ENCODE assay signal across 29 cellular contexts in the genomic region with DNA sequence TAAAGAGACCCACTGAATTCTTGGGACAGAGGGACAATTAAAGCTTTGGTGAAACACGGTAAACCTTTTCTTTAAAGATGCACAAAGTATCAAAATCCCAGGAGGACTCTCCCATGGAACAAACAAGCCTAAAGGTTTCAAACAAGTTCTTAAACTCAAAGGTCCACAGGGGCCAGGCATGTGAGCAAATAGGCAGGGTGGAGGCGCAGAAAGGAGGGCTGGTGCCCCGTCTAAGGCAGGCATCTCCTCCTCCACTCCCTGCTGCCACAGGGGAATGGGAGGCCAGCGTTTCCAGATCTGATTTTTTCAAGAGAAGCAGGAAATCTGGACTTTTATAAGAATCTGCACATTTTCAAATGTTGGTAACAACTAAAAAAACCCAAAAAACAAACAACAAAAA. TPM values are rescaled to one million over a fixed set of nuclear protein-coding genes. Genes with fewer than 3 reads are reported as not detected.
"Had no signal": no experiment of that assay in that cellular context is flagged by ENCODE, and none has a peak within 500 bp of the region (broad histone marks: within the 10 kb centered on the region; RNA-seq: fewer than 3 reads in every experiment).

No MANE protein-coding gene starts in this region.

- ATAC-seq: activated CD8-positive, alpha-beta T cell treated with anti-CD3 and anti-CD28 coated beads, Interleukin-2, amount 10 ng/mL, durations not matched to agents 7 days and 5 days; T-helper 17 cell; WTC11 had no signal

- DNase-seq: activated CD4-positive, alpha-beta T cell treated with anti-CD3 and anti-CD28 coated beads for 48 hours; activated CD4-positive, alpha-beta T cell treated with anti-CD3 and anti-CD28 coated beads, Interleukin-2, amount 50 U/mL, for 4 hours; activated CD4-positive, CD25-positive, alpha-beta regulatory T cell treated with anti-CD3 and anti-CD28 coated beads, Interleukin-2, amount 50 U/mL, for 72 hours; activated CD8-positive, alpha-beta memory T cell treated with anti-CD3 and anti-CD28 coated beads, Interleukin-2, amount 50 U/mL, for 48 hours; activated CD8-positive, alpha-beta T cell treated with anti-CD3 and anti-CD28 coated beads, Interleukin-2, amount 10 ng/mL, durations not matched to agents 7 days and 5 days; activated naive CD4-positive, alpha-beta T cell treated with anti-CD3 and anti-CD28 coated beads, Interleukin-2, amount 50 U/mL, for 16 hours; activated naive CD8-positive, alpha-beta T cell treated with anti-CD3 and anti-CD28 coated beads, Interleukin-2, amount 10 ng/mL, durations not matched to agents 7 days and 5 days; activated T-cell treated with anti-CD3 and anti-CD28 coated beads, Interleukin-2, amount 50 U/mL, for 1 hour; MG63; MV-4-11; NCI-H1092 treated with DMSO at 0.1 percent for 48 hours; NCI-H1417 treated with DMSO at 0.1 percent for 48 hours; NCI-H1694; NCI-H2029; NCI-H2107; NCI-H2171 treated with DMSO at 0.1 percent for 48 hours; NCI-H226; NCI-H526 treated with DMSO at 0.1 percent for 48 hours; NCI-H82; SHP77; T-helper 17 cell; T-helper 9 cell had no signal

- H3K36me3 ChIP-seq: breast epithelium, MG63, SJSA1 had no signal

- H3K4me3 ChIP-seq: breast epithelium, MG63, SJSA1 had no signal

- H3K27ac ChIP-seq: KMS-11, SJSA1 had no signal

- H3K27me3 ChIP-seq: breast epithelium, MG63, SJSA1 had no signal

- H3K4me1 ChIP-seq: SJSA1 had no signal

- H3K9me3 ChIP-seq: breast epithelium, MG63, SJSA1 had no signal

RNA-seq across cellular contexts. Expression of gene RPS6KL1, which starts 7.6 kb away (rescaled TPM):
- total RNA-seq: SJSA1 had no signal

RNA-seq across cellular contexts. Expression of gene PROX2, which starts 39.5 kb away (rescaled TPM):
- total RNA-seq: aorta, breast epithelium, NCI-H460, RPMI7951, SJSA1, T-helper 17 cell had no signal
- polyA plus RNA-seq: aorta had no signal

RNA-seq across cellular contexts. Expression of gene PGF, which starts 40.0 kb away (rescaled TPM):
- total RNA-seq: T-helper 17 cell had no signal
